Comparison of ENCODE assay signal across 1 cellular context in genomic region chr4:84887824-84888223, GRCh38.
TF ChIP-seq lines count a peak whose summit lies in the region.

No MANE protein-coding gene starts in this region.

TF ChIP-seq in K562, 482 proteins besides CTCF, POLR2A, EP300 and RAD21 (continued from another document):
- TF ChIP-seq, protein P1, sequence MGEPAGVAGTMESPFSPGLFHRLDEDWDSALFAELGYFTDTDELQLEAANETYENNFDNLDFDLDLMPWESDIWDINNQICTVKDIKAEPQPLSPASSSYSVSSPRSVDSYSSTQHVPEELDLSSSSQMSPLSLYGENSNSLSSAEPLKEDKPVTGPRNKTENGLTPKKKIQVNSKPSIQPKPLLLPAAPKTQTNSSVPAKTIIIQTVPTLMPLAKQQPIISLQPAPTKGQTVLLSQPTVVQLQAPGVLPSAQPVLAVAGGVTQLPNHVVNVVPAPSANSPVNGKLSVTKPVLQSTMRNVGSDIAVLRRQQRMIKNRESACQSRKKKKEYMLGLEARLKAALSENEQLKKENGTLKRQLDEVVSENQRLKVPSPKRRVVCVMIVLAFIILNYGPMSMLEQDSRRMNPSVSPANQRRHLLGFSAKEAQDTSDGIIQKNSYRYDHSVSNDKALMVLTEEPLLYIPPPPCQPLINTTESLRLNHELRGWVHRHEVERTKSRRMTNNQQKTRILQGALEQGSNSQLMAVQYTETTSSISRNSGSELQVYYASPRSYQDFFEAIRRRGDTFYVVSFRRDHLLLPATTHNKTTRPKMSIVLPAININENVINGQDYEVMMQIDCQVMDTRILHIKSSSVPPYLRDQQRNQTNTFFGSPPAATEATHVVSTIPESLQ (CRISPR knock-in tag; IDR thresholded peaks at IDR 0.05): no peak
- no peak for TF ChIP-seq MCM3 (IDR thresholded peaks at IDR 0.05)
- TF ChIP-seq AFF4 (CRISPR knock-in tag; IDR thresholded peaks at IDR 0.05): no peak
- TF ChIP-seq RCOR1 (IDR thresholded peaks at IDR 0.05; ENCODE audit: borderline replicate concordance in 1 of 2, low read depth in 2 of 2, low read length in 2 of 2): 0 out of 4 replicates have a peak, but pooled peaks of 1 of the 2 experiments have one; percentile 24
- TF ChIP-seq EZH2 (IDR thresholded peaks at IDR 0.05; ENCODE audit: borderline replicate concordance, low read depth, low read length): no peak
